Comparison of ENCODE assay signal across 17 cellular contexts in genomic region chr22:22033803-22034468, GRCh38. TPM values are rescaled to one million over a fixed set of nuclear protein-coding genes. Genes with fewer than 3 reads are reported as not detected.
DNase-seq lines count a peak whose midpoint lies in the region; ATAC-seq and TF ChIP-seq lines count a peak whose summit lies in the region.
"Had no signal": no experiment of that assay in that cellular context is flagged by ENCODE, and none has a peak within 500 bp of the region (broad histone marks: within the 10 kb centered on the region; RNA-seq: fewer than 3 reads in every experiment).

No MANE protein-coding gene starts in this region.

- H3K36me3 Mint-ChIP-seq in stimulated activated naive B cell treated with anti-CD40 and anti-IgM and Interleukin-4, amounts not matched to agents 10 μg/mL and 1 μg/mL and 100 μg/mL, for 72 hours = no peaks in the 10 kb centered on the region
- H3K36me3 Mint-ChIP-seq: CD8-positive, alpha-beta memory T cell had no signal

- peak overlapping the region; percentile 73 for H3K27ac Mint-ChIP-seq in stimulated activated naive B cell treated with anti-CD40 and anti-IgM and Interleukin-4, amounts not matched to agents 10 μg/mL and 1 μg/mL and 100 μg/mL, for 72 hours
- H3K27ac Mint-ChIP-seq: GM23338 had no signal

- no peak overlapping the region for H3K4me3 Mint-ChIP-seq in stimulated activated naive B cell treated with anti-CD40 and anti-IgM and Interleukin-4, amounts not matched to agents 10 μg/mL and 1 μg/mL and 100 μg/mL, for 72 hours
- H3K4me3 Mint-ChIP-seq: CD8-positive, alpha-beta memory T cell; GM23338 had no signal

- no peaks in the 10 kb centered on the region for H3K9me3 Mint-ChIP-seq in stimulated activated naive B cell treated with anti-CD40 and anti-IgM and Interleukin-4, amounts not matched to agents 10 μg/mL and 1 μg/mL and 100 μg/mL, for 72 hours
- H3K9me3 Mint-ChIP-seq: CD8-positive, alpha-beta memory T cell; GM23338 had no signal

- H2AFZ ChIP-seq in OCI-LY7 (ENCODE audit: low read length) = no peak overlapping the region
- H2AFZ ChIP-seq: GM23338 had no signal

- H3K27me3 Mint-ChIP-seq in stimulated activated naive B cell treated with anti-CD40 and anti-IgM and Interleukin-4, amounts not matched to agents 10 μg/mL and 1 μg/mL and 100 μg/mL, for 72 hours = no peaks in the 10 kb centered on the region

- ATAC-seq in stimulated activated naive B cell treated with anti-CD40 and anti-IgM and Interleukin-4, amounts not matched to agents 10 μg/mL and 1 μg/mL and 100 μg/mL, for 72 hours (replicated peaks) = no peak
- no peak for ATAC-seq in HG02588 (IDR thresholded peaks at IDR 0.05; ENCODE audit: unreplicated experiment)
- ATAC-seq in left cardiac atrium = no peak
- ATAC-seq: GM12878, GM23338 had no signal

- intact Hi-C loops in OCI-LY7 (cut with micrococcal nuclease; ENCODE audit: unreplicated experiment) = loop anchor here (2.0 kb wide), 1 partner anchor 131 kb away; no protein-coding TSS in a partner anchor
- intact Hi-C loops in esophagus muscularis mucosa (cut with DNase I) = no loop called here
- intact Hi-C loops in thyroid gland (cut with DNase I) = no loop called here
- intact Hi-C loops in left cardiac atrium (cut with DNase I) = no loop called here

- no peaks in the 10 kb centered on the region for H3K27me3 ChIP-seq in BLaER1
- H3K27me3 ChIP-seq in esophagus muscularis mucosa = peaks cover 0 to 8% (median 0%) of the 10 kb centered on the region in 4 donors
- no peaks in the 10 kb centered on the region for H3K27me3 ChIP-seq in thyroid gland
- H3K27me3 ChIP-seq: BE2C had no signal

- H3K4me2 ChIP-seq in BLaER1 = peak overlapping the region; percentile 79
- peak overlapping the region; percentile 88; the same call in 1 of the 2 replicates for H3K4me2 ChIP-seq in OCI-LY7 (ENCODE audit: low read length)
- H3K4me2 ChIP-seq: GM23338 had no signal

- H3K36me3 ChIP-seq in BLaER1 (no peaks in the 10 kb centered on the region), OCI-LY7 (ENCODE audit: insufficient read depth, low read length) (peaks cover 8% of the 10 kb centered on the region; the same call in 1 of the 2 replicates), esophagus muscularis mucosa (no peaks in the 10 kb centered on the region), thyroid gland (no peaks in the 10 kb centered on the region)
- H3K36me3 ChIP-seq: BE2C had no signal

- BruUV-seq in OCI-LY7 (replicated peaks; lab: Mats Ljungman, UMichigan) = no TSS peak

- H3K4me1 ChIP-seq in BLaER1 (peaks cover 100% of the 10 kb centered on the region), OCI-LY7 (ENCODE audit: insufficient read depth, low read length, poor library complexity, severe bottlenecking) (peaks cover 99% of the 10 kb centered on the region), esophagus muscularis mucosa (peaks cover 0 to 10% (median 2%) of the 10 kb centered on the region in 4 donors), thyroid gland (peaks cover 0 to 4% of the 10 kb centered on the region in 2 donors)
- H3K4me1 ChIP-seq: BE2C had no signal

- no peaks in the 10 kb centered on the region for H3K9me2 ChIP-seq in OCI-LY7 (ENCODE audit: insufficient read depth, low read length)

- peaks cover 69 to 93% of the 10 kb centered on the region in 2 donors for H3K4me1 Mint-ChIP-seq in stimulated activated naive B cell treated with anti-CD40 and anti-IgM and Interleukin-4, amounts not matched to agents 10 μg/mL and 1 μg/mL and 100 μg/mL, for 72 hours
- H3K4me1 Mint-ChIP-seq: CD8-positive, alpha-beta memory T cell had no signal

- DNase-seq in OCI-LY7 (ENCODE audit: low spot score) = no peak
- peak; percentile 66 for DNase-seq in esophagus muscularis mucosa (ENCODE audit: extremely low spot score)
- DNase-seq in stimulated activated naive B cell treated with anti-CD40 and anti-IgM and Interleukin-4, amounts not matched to agents 10 μg/mL and 1 μg/mL and 100 μg/mL, for 72 hours = no peak
- DNase-seq in thyroid gland = no peak
- no peak for DNase-seq in left cardiac atrium
- DNase-seq: ACHN; BE2C; Caco-2; CD8-positive, alpha-beta memory T cell; DMS53; H7; IMR-90; KG1 had no signal

- peak overlapping the region; percentile 8; the same call in 1 of the 2 replicates for H3K27ac ChIP-seq in BLaER1
- no peak overlapping the region for H3K27ac ChIP-seq in OCI-LY7 (ENCODE audit: low read depth, low read length, poor library complexity, severe bottlenecking)
- H3K27ac ChIP-seq in esophagus muscularis mucosa (replicated peaks in 1 of 4) = no peak overlapping the region
- no peak overlapping the region for H3K27ac ChIP-seq in thyroid gland

- H3K4me3 ChIP-seq in BLaER1 (no peak overlapping the region), OCI-LY7 (ENCODE audit: low read depth, low read length, poor library complexity, severe bottlenecking) (no peak overlapping the region), esophagus muscularis mucosa (no peak overlapping the region), thyroid gland (replicated peaks in 1 of 3) (no peak overlapping the region)
- H3K4me3 ChIP-seq: GM12878, GM23338 had no signal

- no peak overlapping the region for H3K9ac ChIP-seq in BLaER1

- H3K79me2 ChIP-seq in OCI-LY7 (ENCODE audit: insufficient read depth, low read depth, low read length) = peaks cover 62% of the 10 kb centered on the region; the same call in 1 of the 2 replicates

- CTCF ChIA-PET in OCI-LY7 (lab: Charles Lee; ENCODE audit: unreplicated experiment) = interaction anchor here (0.6 to 4.3 kb wide), 3 partner anchors 9 to 77 kb away, joined by 3 to 41 read pairs (median 6); no protein-coding TSS in a partner anchor

- TF ChIP-seq CTCF in OCI-LY7 (conservative IDR thresholded peaks at IDR 0.05; ENCODE audit: low read length) = no peak
- TF ChIP-seq CTCF in esophagus muscularis mucosa (IDR thresholded peaks at IDR 0.05) = no peak
- no peak for TF ChIP-seq CTCF in thyroid gland (IDR thresholded peaks at IDR 0.05)

- no peak for TF ChIP-seq POLR2A in esophagus muscularis mucosa (IDR thresholded peaks at IDR 0.05; ENCODE audit: low read depth)
- no peak for TF ChIP-seq POLR2A in thyroid gland (IDR thresholded peaks at IDR 0.05)

- POLR2A ChIA-PET in OCI-LY7 (lab: Charles Lee) = interaction anchor here (0.6 to 10.0 kb wide), 6 partner anchors 12 to 213 kb away, joined by 3 to 262 read pairs (median 9); no protein-coding TSS in a partner anchor

- 88% methylated on average over 5 of the region's 5 CpGs for WGBS in esophagus muscularis mucosa
- WGBS in thyroid gland, 2 donors = 80 to 87% methylated on average over 5 of the region's 5 CpGs

- H3K9me3 ChIP-seq in BLaER1 (no peaks in the 10 kb centered on the region), OCI-LY7 (ENCODE audit: low read length) (no peaks in the 10 kb centered on the region), esophagus muscularis mucosa (no peaks in the 10 kb centered on the region), thyroid gland (no peaks in the 10 kb centered on the region)
- H3K9me3 ChIP-seq: BE2C, Caco-2 had no signal

- no peak for TF ChIP-seq EP300 in esophagus muscularis mucosa (IDR thresholded peaks at IDR 0.05)

- no peaks in the 10 kb centered on the region for H4K20me1 ChIP-seq in BLaER1
- H4K20me1 ChIP-seq in OCI-LY7 (ENCODE audit: insufficient read depth, low read length) = no peaks in the 10 kb centered on the region

RNA-seq across cellular contexts. Expression of gene TOP3B, which starts 51.3 kb away (rescaled TPM):
- 65.6 and 82.6 TPM in 2 replicates for total RNA-seq in OCI-LY7 (2014; rRNA removed; shearing (Covaris generic))
- 98.7 and 101 TPM in 2 replicates for total RNA-seq in OCI-LY7 (2022)
- 10 to 100 TPM; 12.3 to 27.5 (median 20.4) TPM for total RNA-seq in esophagus muscularis mucosa
- 10 to 100 TPM; 24.7 to 39.3 (median 29.3) TPM for total RNA-seq in thyroid gland
- 10 to 100 TPM; 13.5 to 16.2 TPM for total RNA-seq in left cardiac atrium
